Comparison of ENCODE assay signal across 9 cellular contexts in genomic region chr3:5011555-5012256, GRCh38. TPM values are rescaled to one million over a fixed set of nuclear protein-coding genes. Genes with fewer than 3 reads are reported as not detected.
A peak's percentile ranks its signal among the peaks of the same experiment; 100 is the strongest.
DNase-seq lines count a peak whose midpoint lies in the region; ATAC-seq and TF ChIP-seq lines count a peak whose summit lies in the region.
"Had no signal": no experiment of that assay in that cellular context is flagged by ENCODE, and none has a peak within 500 bp of the region (broad histone marks: within the 10 kb centered on the region; RNA-seq: fewer than 3 reads in every experiment).

No MANE protein-coding gene starts in this region.

- H3K4me1 ChIP-seq in endodermal cell (ENCODE audit: control insufficient read depth, insufficient read depth, low read length), result peaks cover 13% of the 10 kb centered on the region
- no peaks in the 10 kb centered on the region for H3K4me1 ChIP-seq in tibial artery

- H3K9me3 Mint-ChIP-seq in endodermal cell, result no peaks in the 10 kb centered on the region

- TF ChIP-seq CTCF in GM12865 (IDR thresholded peaks at IDR 0.05; ENCODE audit: insufficient read depth, low read depth, low read length, missing control alignments) (no peak), endodermal cell (conservative IDR thresholded peaks at IDR 0.05) (peak; percentile 24), tibial artery (IDR thresholded peaks at IDR 0.05) (no peak)

- H3K36me3 ChIP-seq in endodermal cell (ENCODE audit: control insufficient read depth, insufficient read depth, low read length), result no peaks in the 10 kb centered on the region
- no peaks in the 10 kb centered on the region for H3K36me3 ChIP-seq in tibial artery
- H3K36me3 ChIP-seq: cardiac muscle cell had no signal

- 85 to 90% methylated on average over 12 to 14 of the region's 14 CpGs for WGBS in endodermal cell (ENCODE audit: insufficient coverage in 1 of 2, insufficient read length in 1 of 2), 2 experiments

- no peaks in the 10 kb centered on the region for H3K27me3 ChIP-seq in endodermal cell (ENCODE audit: control insufficient read depth, insufficient read depth, low read length, poor library complexity, severe bottlenecking)
- H3K27me3 ChIP-seq in tibial artery, result no peaks in the 10 kb centered on the region

- ATAC-seq in GM19468 (IDR thresholded peaks at IDR 0.05; ENCODE audit: extremely low read depth, unreplicated experiment), result peak; percentile 52
- peak; percentile 36 for ATAC-seq in HG03469 (IDR thresholded peaks at IDR 0.05; ENCODE audit: unreplicated experiment)

- H3K27ac Mint-ChIP-seq in endodermal cell, result no peak overlapping the region

- H3K36me3 Mint-ChIP-seq in endodermal cell (ENCODE audit: low read depth), result no peaks in the 10 kb centered on the region

- H3K9me3 ChIP-seq in endodermal cell (ENCODE audit: control insufficient read depth, low read length) (no peaks in the 10 kb centered on the region), tibial artery (no peaks in the 10 kb centered on the region)

- H3K4me1 Mint-ChIP-seq in endodermal cell, result peaks cover 35% of the 10 kb centered on the region

- H3K9ac ChIP-seq in endodermal cell (ENCODE audit: extremely low read depth, low read length, poor library complexity, severe bottlenecking), result no peak overlapping the region

- peaks cover 9% of the 10 kb centered on the region for H3K27me3 Mint-ChIP-seq in endodermal cell (ENCODE audit: insufficient read depth)

- intact Hi-C loops in tibial artery (cut with DNase I; ENCODE audit: low total_unique reads), result no loop called here

- DNase-seq in GM12865 (ENCODE audit: low read depth), result peak; percentile 84
- peak; percentile 57 for DNase-seq in endodermal cell
- no peak for DNase-seq in NCI-H82 treated with DMSO at 0.1 percent for 48 hours (lab: John Stamatoyannopoulos, UW; ENCODE audit: unreplicated experiment)
- DNase-seq in tibial artery, result no peak
- no peak for DNase-seq in NCI-H2196 (lab: John Stamatoyannopoulos, UW; ENCODE audit: unreplicated experiment)
- no peak for DNase-seq in NCI-H187 (lab: John Stamatoyannopoulos, UW)

- no peak overlapping the region for H3K27ac ChIP-seq in endodermal cell (ENCODE audit: low read depth, low read length)
- H3K27ac ChIP-seq in tibial artery, result no peak overlapping the region
- H3K27ac ChIP-seq: cardiac muscle cell had no signal

- no peak overlapping the region for H3K4me3 Mint-ChIP-seq in endodermal cell

- H3K4me3 ChIP-seq in GM12865 (ENCODE audit: low read depth, low read length), result peak overlapping the region; percentile 38
- no peak overlapping the region for H3K4me3 ChIP-seq in endodermal cell (ENCODE audit: low read length)
- H3K4me3 ChIP-seq in tibial artery, result no peak overlapping the region
- H3K4me3 ChIP-seq: cardiac muscle cell had no signal

RNA-seq across cellular contexts. Expression of gene BHLHE40, which starts 32.5 kb away (rescaled TPM):
- total RNA-seq in endodermal cell, result 1 to 10 TPM; 2.6 to 2.9 TPM
- 8.3 TPM for polyA plus RNA-seq in endodermal cell (2013, experiment 1 of 2)
- 14.0 TPM for polyA plus RNA-seq in endodermal cell (2013, experiment 2 of 2)

Comparison
In these comparisons a context has a peak if more than half of its experiments do, and no peak if none do; other contexts are left out.
1. DNase-seq: peak in GM12865 (single experiment) and endodermal cell (single experiment); none in NCI-H82 treated with DMSO at 0.1 percent for 48 hours (single experiment), tibial artery (0 of 2), NCI-H2196 (single experiment) and NCI-H187 (0 of 2).